Comparison of ENCODE assay signal across 8 cellular contexts in genomic region chr15:72117448-72117697, GRCh38. TPM values are rescaled to one million over a fixed set of nuclear protein-coding genes. Genes with fewer than 3 reads are reported as not detected.
DNase-seq lines count a peak whose midpoint lies in the region; ATAC-seq and TF ChIP-seq lines count a peak whose summit lies in the region.

No MANE protein-coding gene starts in this region.

- H3K27ac Mint-ChIP-seq in naive thymus-derived CD8-positive, alpha-beta T cell, result peak overlapping the region; percentile 65 to 99 (median 94)

- no peak for TF ChIP-seq POLR2A in erythroblast (IDR thresholded peaks at IDR 0.05; ENCODE audit: low read length)

- H3K36me3 Mint-ChIP-seq in naive thymus-derived CD8-positive, alpha-beta T cell, result no peaks in the 10 kb centered on the region

- H3K4me1 Mint-ChIP-seq in naive thymus-derived CD8-positive, alpha-beta T cell, result peaks cover 27 to 52% (median 43%) of the 10 kb centered on the region in 4 donors

- H3K27ac ChIP-seq in subcutaneous abdominal adipose tissue (ENCODE audit: low read depth, low read length), result peak overlapping the region; percentile 97

- H3K9ac ChIP-seq in subcutaneous abdominal adipose tissue (ENCODE audit: low read length in 5 of 5), result peak overlapping the region; percentile 69 to 85 (median 76)

- no peaks in the 10 kb centered on the region for H3K9me3 Mint-ChIP-seq in naive thymus-derived CD8-positive, alpha-beta T cell

- no peaks in the 10 kb centered on the region for H3K9me3 ChIP-seq in subcutaneous abdominal adipose tissue (ENCODE audit: control insufficient read depth in 5 of 5, low read length in 5 of 5)

- no peaks in the 10 kb centered on the region for H3K27me3 Mint-ChIP-seq in naive thymus-derived CD8-positive, alpha-beta T cell

- peak; percentile 29 for ATAC-seq in GM18861 (IDR thresholded peaks at IDR 0.05; ENCODE audit: unreplicated experiment)
- peak; percentile 57 for ATAC-seq in HG02938 (IDR thresholded peaks at IDR 0.05; ENCODE audit: unreplicated experiment)
- ATAC-seq in naive thymus-derived CD8-positive, alpha-beta T cell, result peak; percentile 41 to 63

- POLR2A ChIA-PET in naive thymus-derived CD8-positive, alpha-beta T cell (lab: Charles Lee), result no interaction called here

- no peaks in the 10 kb centered on the region for H3K27me3 ChIP-seq in subcutaneous abdominal adipose tissue (ENCODE audit: control insufficient read depth in 5 of 5, insufficient read depth in 4 of 5, low read length in 5 of 5)

- DNase-seq in NOMO-1 treated with DMSO at 0.1 percent for 48 hours (lab: John Stamatoyannopoulos, UW; ENCODE audit: unreplicated experiment) (peak; percentile 33), activated T-cell treated with anti-CD3 and anti-CD28 coated beads for 4 hours (peak; percentile 48), erythroblast (lab: John Stamatoyannopoulos, UW) (peak; percentile 83 to 86), middle frontal gyrus (ENCODE audit: extremely low spot score, low spot score) (no peak)
- DNase-seq in naive thymus-derived CD8-positive, alpha-beta T cell, result peak in 9 of 10 donors; percentile 50 to 77 (median 56)

- H3K4me1 ChIP-seq in subcutaneous abdominal adipose tissue (ENCODE audit: control insufficient read depth in 5 of 5, insufficient read depth in 5 of 5, low read length in 5 of 5), result peaks cover 2 to 27% (median 22%) of the 10 kb centered on the region in 5 donors

- no peaks in the 10 kb centered on the region for H3K36me3 ChIP-seq in subcutaneous abdominal adipose tissue (ENCODE audit: control insufficient read depth in 5 of 5, insufficient read depth in 5 of 5, low read length in 5 of 5)

- peak overlapping the region; percentile 91 to 100 (median 96) for H3K4me3 Mint-ChIP-seq in naive thymus-derived CD8-positive, alpha-beta T cell

- peak overlapping the region; percentile 92 to 100 (median 99) for H3K4me3 ChIP-seq in subcutaneous abdominal adipose tissue (ENCODE audit: low read depth in 1 of 5, low read length in 5 of 5)

RNA-seq across cellular contexts. Expression of gene MYO9A, which starts 0.6 kb away (rescaled TPM):
- 10 to 100 TPM; 44.0 to 45.2 TPM for total RNA-seq in naive thymus-derived CD8-positive, alpha-beta T cell
- polyA plus RNA-seq in naive thymus-derived CD8-positive, alpha-beta T cell, result 10 to 100 TPM; 11.7 to 13.3 (median 12.9) TPM

RNA-seq across cellular contexts. Expression of gene SENP8, which starts 0.8 kb away (rescaled TPM):
- total RNA-seq in naive thymus-derived CD8-positive, alpha-beta T cell, result 1 to 10 TPM; 1.4 to 2.2 TPM
- polyA plus RNA-seq in naive thymus-derived CD8-positive, alpha-beta T cell, result 1 to 10 TPM in 1 of 3 donors, under 1 TPM in 2; 0.41 to 1.7 (median 0.98) TPM
